Comparison of ENCODE assay signal across 21 cellular contexts in genomic region chr5:72485366-72486052, GRCh38. TPM values are rescaled to one million over a fixed set of nuclear protein-coding genes. Genes with fewer than 3 reads are reported as not detected.
A peak's percentile ranks its signal among the peaks of the same experiment; 100 is the strongest.
DNase-seq lines count a peak whose midpoint lies in the region; ATAC-seq and TF ChIP-seq lines count a peak whose summit lies in the region.
"Had no signal": no experiment of that assay in that cellular context is flagged by ENCODE, and none has a peak within 500 bp of the region (broad histone marks: within the 10 kb centered on the region; RNA-seq: fewer than 3 reads in every experiment).

No MANE protein-coding gene starts in this region.

- H3K4me1 ChIP-seq in breast epithelium (no peaks in the 10 kb centered on the region), left lung (peaks cover 0 to 7% of the 10 kb centered on the region in 2 donors), upper lobe of right lung (peaks cover 9% of the 10 kb centered on the region), mucosa of descending colon (ENCODE audit: low read depth) (no peaks in the 10 kb centered on the region)
- H3K4me1 ChIP-seq: colonic mucosa had no signal

- no peak for TF ChIP-seq CTCF in breast epithelium (IDR thresholded peaks at IDR 0.05)
- no peak for TF ChIP-seq CTCF in left lung (IDR thresholded peaks at IDR 0.05)
- TF ChIP-seq CTCF in upper lobe of right lung (IDR thresholded peaks at IDR 0.05): no peak
- no peak for TF ChIP-seq CTCF in mucosa of descending colon (IDR thresholded peaks at IDR 0.05)

- no peak for TF ChIP-seq POLR2A in breast epithelium (IDR thresholded peaks at IDR 0.05)

- H3K9me3 ChIP-seq in breast epithelium (no peaks in the 10 kb centered on the region), left lung (no peaks in the 10 kb centered on the region), upper lobe of right lung (no peaks in the 10 kb centered on the region), mucosa of descending colon (no peaks in the 10 kb centered on the region)
- H3K9me3 ChIP-seq: colonic mucosa, neutrophil had no signal

- DNase-seq in NCI-H1694 (lab: John Stamatoyannopoulos, UW) (peak; percentile 86), breast epithelium (ENCODE audit: low spot score in 2 of 2) (peak in 1 of 2 donors; percentile 87), left lung (no peak), upper lobe of right lung (no peak), mucosa of descending colon (no peak), DMS153 treated with DMSO at 0.1 percent for 48 hours (lab: John Stamatoyannopoulos, UW; ENCODE audit: unreplicated experiment) (no peak), foreskin melanocyte (no peak)
- DNase-seq: activated CD4-positive, alpha-beta T cell treated with anti-CD3 and anti-CD28 coated beads for 36 hours; activated CD8-positive, alpha-beta memory T cell treated with anti-CD3 and anti-CD28 coated beads, Interleukin-2, amount 50 U/mL, for 48 hours; activated naive CD4-positive, alpha-beta T cell; anterior cingulate cortex; colonic mucosa; glutamatergic neuron; KBM-7; NCI-H524; PC-9; stimulated activated CD4-positive, alpha-beta T cell treated with anti-CD3 and anti-CD28 coated beads, Interleukin-4, amount 100 ng/mL, for 1 hour had no signal

- H3K27ac ChIP-seq in breast epithelium (peak overlapping the region; percentile 81 to 82), left lung (no peak overlapping the region), upper lobe of right lung (no peak overlapping the region)
- H3K27ac ChIP-seq: colonic mucosa, neutrophil, SK-N-MC had no signal

- H3K27me3 ChIP-seq in breast epithelium (no peaks in the 10 kb centered on the region), left lung (no peaks in the 10 kb centered on the region), upper lobe of right lung (no peaks in the 10 kb centered on the region)
- H3K27me3 ChIP-seq: colonic mucosa, neutrophil had no signal

- H3K4me3 ChIP-seq in breast epithelium (no peak overlapping the region), left lung (no peak overlapping the region), upper lobe of right lung (no peak overlapping the region), mucosa of descending colon (no peak overlapping the region)
- H3K4me3 ChIP-seq: colonic mucosa, PC-9, SK-N-MC had no signal

- intact Hi-C loops in breast epithelium (cut with DNase I; ENCODE audit: low total_unique reads) (no loop called here), left lung (cut with DNase I) (no loop called here), upper lobe of right lung (cut with DNase I) (no loop called here), mucosa of descending colon (cut with DNase I, micrococcal nuclease) (no loop called here)

- no peaks in the 10 kb centered on the region for H3K36me3 ChIP-seq in breast epithelium
- H3K36me3 ChIP-seq in left lung: peaks cover 0 to 3% of the 10 kb centered on the region in 2 donors
- no peaks in the 10 kb centered on the region for H3K36me3 ChIP-seq in upper lobe of right lung
- no peaks in the 10 kb centered on the region for H3K36me3 ChIP-seq in mucosa of descending colon (ENCODE audit: low read depth)
- H3K36me3 ChIP-seq: colonic mucosa, neutrophil had no signal

- ATAC-seq in left lung (peak; percentile 13), upper lobe of right lung (peak; percentile 57), mucosa of descending colon (no peak)
- ATAC-seq: activated CD4-positive, alpha-beta T cell treated with anti-CD3 and anti-CD28 coated beads for 36 hours; sciatic nerve had no signal

RNA-seq across cellular contexts. Expression of gene ZNF366, which starts 21.7 kb away (rescaled TPM):
- total RNA-seq in breast epithelium: 1 to 10 TPM; 1.9 to 5.2 (median 2.6) TPM
- total RNA-seq in left lung: 1 to 10 TPM; 3.2 to 5.6 TPM
- total RNA-seq in upper lobe of right lung: 12.2 TPM
- 1 to 10 TPM in 2 of 3 donors, under 1 TPM in 1; 0.96 to 1.6 (median 1.6) TPM for total RNA-seq in mucosa of descending colon
- total RNA-seq: activated CD4-positive, alpha-beta T cell treated with anti-CD3 and anti-CD28 coated beads for 36 hours; epithelial cell of proximal tubule had no signal

Comparison
In these comparisons a context has a peak if more than half of its experiments do, and no peak if none do; other contexts are left out.
1. H3K27ac ChIP-seq: peak in breast epithelium (2 of 2); none in left lung (0 of 2) and upper lobe of right lung (single experiment).